ENCODE assay signal across 9 cellular contexts in the genomic region with DNA sequence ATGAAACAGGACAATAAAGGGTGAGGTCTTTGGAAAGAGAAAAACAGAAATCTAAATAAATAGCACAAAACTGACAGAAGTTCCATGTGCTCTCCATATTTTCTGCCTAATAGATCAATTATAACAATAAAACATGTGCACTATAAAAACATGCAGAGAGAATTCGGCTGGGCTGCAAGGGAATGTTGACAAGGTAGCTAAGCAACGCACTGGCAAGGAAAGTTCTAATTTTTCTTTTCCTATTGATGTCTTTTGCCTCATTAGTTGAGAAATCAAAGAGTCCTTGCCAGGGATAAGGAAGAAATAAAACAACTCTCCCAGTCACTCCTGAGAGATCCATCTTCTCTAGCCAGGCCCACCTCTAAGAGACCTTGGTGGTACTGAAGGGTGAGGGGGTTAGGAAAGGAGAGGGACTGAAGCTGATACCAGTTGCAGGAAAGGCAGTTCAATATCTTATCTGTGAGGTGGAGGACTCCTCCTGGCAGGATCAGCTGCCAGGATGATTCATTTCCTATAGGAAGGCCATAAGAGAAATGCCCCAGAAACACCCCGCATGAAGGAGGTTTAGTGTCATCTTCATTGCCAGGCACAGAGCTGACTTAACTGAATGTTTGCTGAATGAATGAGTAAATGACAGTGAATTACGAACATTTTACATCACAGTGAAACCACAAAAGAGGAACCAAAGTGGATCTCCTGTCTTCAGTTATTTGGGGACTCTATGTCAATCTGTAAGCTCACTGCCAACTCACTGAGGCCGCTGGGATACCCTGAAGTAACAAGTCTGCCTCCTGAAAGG.
A peak's percentile ranks its signal among the peaks of the same experiment; 100 is the strongest.
DNase-seq lines count a peak whose midpoint lies in the region; ATAC-seq lines count a peak whose summit lies in the region.
"Had no signal": no experiment of that assay in that cellular context is flagged by ENCODE, and none has a peak within 500 bp of the region (broad histone marks: within the 10 kb centered on the region; RNA-seq: fewer than 3 reads in every experiment).

No MANE protein-coding gene starts in this region.

- no peaks in the 10 kb centered on the region for H3K9me3 Mint-ChIP-seq in activated naive CD8-positive, alpha-beta T cell treated with anti-CD3 and anti-CD28 coated beads for 36 hours
- H3K9me3 Mint-ChIP-seq: central memory CD8-positive, alpha-beta T cell had no signal

- ATAC-seq in GM18511 (IDR thresholded peaks at IDR 0.05; ENCODE audit: unreplicated experiment) (peak; percentile 97), HG02610 (IDR thresholded peaks at IDR 0.05; ENCODE audit: unreplicated experiment) (peak; percentile 88)

- H3K27ac Mint-ChIP-seq in activated naive CD8-positive, alpha-beta T cell treated with anti-CD3 and anti-CD28 coated beads for 36 hours: no peak overlapping the region

- H3K27me3 Mint-ChIP-seq in activated naive CD8-positive, alpha-beta T cell treated with anti-CD3 and anti-CD28 coated beads for 36 hours: no peaks in the 10 kb centered on the region
- H3K27me3 Mint-ChIP-seq: central memory CD8-positive, alpha-beta T cell had no signal

- no peak overlapping the region for H3K4me3 Mint-ChIP-seq in activated naive CD8-positive, alpha-beta T cell treated with anti-CD3 and anti-CD28 coated beads for 36 hours
- H3K4me3 Mint-ChIP-seq: central memory CD8-positive, alpha-beta T cell had no signal

- no peaks in the 10 kb centered on the region for H3K36me3 Mint-ChIP-seq in activated naive CD8-positive, alpha-beta T cell treated with anti-CD3 and anti-CD28 coated beads for 36 hours

- H3K4me1 Mint-ChIP-seq in activated naive CD8-positive, alpha-beta T cell treated with anti-CD3 and anti-CD28 coated beads for 36 hours: peaks cover 13% of the 10 kb centered on the region

- DNase-seq in MV-4-11 (lab: John Stamatoyannopoulos, UW) (peak; percentile 97), fibroblast of the conjunctiva (ENCODE audit: low read depth) (peak; percentile 9), SW480 (ENCODE audit: low spot score) (no peak), C1 segment of cervical spinal cord (lab: John Stamatoyannopoulos, UW) (no peak)
- DNase-seq in activated naive CD8-positive, alpha-beta T cell treated with anti-CD3 and anti-CD28 coated beads for 36 hours: no peak
- no peak for DNase-seq in activated naive CD4-positive, alpha-beta T cell treated with Interleukin-2 at 50 U/mL for 16 hours

Comparison
In these comparisons a context has a peak if more than half of its experiments do, and no peak if none do; other contexts are left out.
1. DNase-seq: peak in MV-4-11 (single experiment) and fibroblast of the conjunctiva (single experiment); none in SW480 (single experiment), C1 segment of cervical spinal cord (0 of 14), activated naive CD8-positive, alpha-beta T cell treated with anti-CD3 and anti-CD28 coated beads for 36 hours (single experiment) and activated naive CD4-positive, alpha-beta T cell treated with Interleukin-2 at 50 U/mL for 16 hours (single experiment).